Comparison of ENCODE assay signal across 8 cellular contexts in genomic region chr7:107890493-107890961, GRCh38. TPM values are rescaled to one million over a fixed set of nuclear protein-coding genes. Genes with fewer than 3 reads are reported as not detected.
DNase-seq lines count a peak whose midpoint lies in the region; ATAC-seq and TF ChIP-seq lines count a peak whose summit lies in the region.

No MANE protein-coding gene starts in this region.

- TF ChIP-seq POLR2A in adrenal gland (IDR thresholded peaks at IDR 0.05) = no peak

- DNase-seq in stimulated activated naive CD8-positive, alpha-beta T cell treated with anti-CD3 and anti-CD28 coated beads, Interleukin-15, Interleukin-2, amounts not matched to agents 100 U/mL and 50 U/mL, for 24 hours = no peak
- peak in 2 of 7 donors; percentile 15 to 16 for DNase-seq in adrenal gland
- DNase-seq in immature natural killer cell = no peak
- peak in 1 of 49 donors; percentile 73 for DNase-seq in substantia nigra (lab: John Stamatoyannopoulos, UW)
- no peak for DNase-seq in hippocampal formation (lab: John Stamatoyannopoulos, UW)
- DNase-seq in kidney tubule cell (ENCODE audit: low spot score) = no peak

- ATAC-seq in stimulated activated naive CD8-positive, alpha-beta T cell treated with anti-CD3 and anti-CD28 coated beads, Interleukin-15, Interleukin-2, amounts not matched to agents 100 U/mL and 50 U/mL, for 24 hours = no peak
- ATAC-seq in HG03460 (IDR thresholded peaks at IDR 0.05; ENCODE audit: unreplicated experiment) = peak; percentile 5

- no peaks in the 10 kb centered on the region for H3K9me3 Mint-ChIP-seq in stimulated activated naive CD8-positive, alpha-beta T cell treated with anti-CD3 and anti-CD28 coated beads, Interleukin-15, Interleukin-2, amounts not matched to agents 100 ng/mL and 50 ng/mL, for 24 hours
- no peaks in the 10 kb centered on the region for H3K9me3 Mint-ChIP-seq in immature natural killer cell

- H3K4me3 ChIP-seq in adrenal gland = peak overlapping the region in 2 of 4 donors; percentile 66 to 87

- H3K27ac ChIP-seq in adrenal gland = peak overlapping the region; percentile 36 to 100 (median 99)
- peak overlapping the region; percentile 79 for H3K27ac ChIP-seq in substantia nigra (ENCODE audit: low read depth, low read length, poor library complexity, severe bottlenecking)

- TF ChIP-seq CTCF in adrenal gland (IDR thresholded peaks at IDR 0.05) = no peak

- peaks cover 32% of the 10 kb centered on the region for H3K36me3 Mint-ChIP-seq in stimulated activated naive CD8-positive, alpha-beta T cell treated with anti-CD3 and anti-CD28 coated beads, Interleukin-15, Interleukin-2, amounts not matched to agents 100 ng/mL and 50 ng/mL, for 24 hours (ENCODE audit: low read depth)
- peaks cover 0 to 3% (median 0%) of the 10 kb centered on the region in 3 donors for H3K36me3 Mint-ChIP-seq in immature natural killer cell

- H3K27ac Mint-ChIP-seq in stimulated activated naive CD8-positive, alpha-beta T cell treated with anti-CD3 and anti-CD28 coated beads, Interleukin-15, Interleukin-2, amounts not matched to agents 100 ng/mL and 50 ng/mL, for 24 hours = peak overlapping the region; percentile 96
- peak overlapping the region; percentile 97 to 100 (median 100) for H3K27ac Mint-ChIP-seq in immature natural killer cell

- WGBS in adrenal gland, 4 donors = 4 to 10% (median 4%) methylated on average over 7 of the region's 7 CpGs

- intact Hi-C loops in adrenal gland (cut with DNase I) = loop anchor here in 1 of 2 donors (10.0 kb wide), 1 partner anchor 114 kb away; the partner anchor contains the start of gene LAMB1

- no peaks in the 10 kb centered on the region for H3K9me3 ChIP-seq in adrenal gland (replicated peaks in 1 of 3)

- H3K4me3 Mint-ChIP-seq in stimulated activated naive CD8-positive, alpha-beta T cell treated with anti-CD3 and anti-CD28 coated beads, Interleukin-15, Interleukin-2, amounts not matched to agents 100 ng/mL and 50 ng/mL, for 24 hours = peak overlapping the region; percentile 95
- H3K4me3 Mint-ChIP-seq in immature natural killer cell = peak overlapping the region; percentile 95 to 100 (median 98)

- peaks cover 0 to 17% of the 10 kb centered on the region in 2 donors for H3K36me3 ChIP-seq in adrenal gland (replicated peaks in 1 of 2)

- H3K4me1 ChIP-seq in adrenal gland (replicated peaks in 1 of 2) = peaks cover 7 to 42% of the 10 kb centered on the region in 2 donors

- no peaks in the 10 kb centered on the region for H3K27me3 ChIP-seq in adrenal gland

- H3K4me1 Mint-ChIP-seq in stimulated activated naive CD8-positive, alpha-beta T cell treated with anti-CD3 and anti-CD28 coated beads, Interleukin-15, Interleukin-2, amounts not matched to agents 100 ng/mL and 50 ng/mL, for 24 hours (ENCODE audit: low read depth) = peaks cover 48% of the 10 kb centered on the region
- H3K4me1 Mint-ChIP-seq in immature natural killer cell = peaks cover 45 to 56% of the 10 kb centered on the region in 2 donors

- H3K27me3 Mint-ChIP-seq in stimulated activated naive CD8-positive, alpha-beta T cell treated with anti-CD3 and anti-CD28 coated beads, Interleukin-15, Interleukin-2, amounts not matched to agents 100 ng/mL and 50 ng/mL, for 24 hours = peaks cover 3% of the 10 kb centered on the region
- H3K27me3 Mint-ChIP-seq in immature natural killer cell (ENCODE audit: low read depth in 3 of 3) = peaks cover 8 to 13% (median 11%) of the 10 kb centered on the region in 3 donors

RNA-seq across cellular contexts. Expression of gene DLD, which starts 0.5 kb away (rescaled TPM):
- 100 to 1,000 TPM in 7 of 8 donors, 10 to 100 TPM in 1; 72.4 to 616 (median 155) TPM for total RNA-seq in adrenal gland
- polyA plus RNA-seq in adrenal gland (100 to 1,000 TPM in 1 of 3 donors, 10 to 100 TPM in 2; 21.6 to 372 (median 26.4) TPM), immature natural killer cell (100 to 1,000 TPM in 1 of 3 donors, 10 to 100 TPM in 2; 52.2 to 102 (median 61.8) TPM)
